In the genomic region with DNA sequence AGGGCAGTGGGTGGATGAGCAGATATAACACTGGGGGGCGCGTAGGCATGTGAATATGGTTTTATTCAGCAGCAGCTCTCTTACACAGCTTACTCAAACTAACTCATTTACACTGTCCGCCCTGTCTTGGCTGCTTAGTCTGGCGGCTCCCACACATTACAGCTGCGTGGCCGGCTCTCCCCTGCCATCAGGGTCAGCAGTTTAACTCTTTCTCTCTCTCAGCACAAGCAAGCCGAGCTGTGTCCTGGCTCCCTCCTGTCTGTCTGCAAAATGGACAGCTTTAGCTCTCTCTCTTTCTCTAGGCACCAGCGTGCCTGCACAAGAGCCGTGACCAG, we compare ENCODE assay signal across 19 cellular contexts.
"Had no signal": no experiment of that assay in that cellular context is flagged by ENCODE, and none has a peak within 500 bp of the region (broad histone marks: within the 10 kb centered on the region; RNA-seq: fewer than 3 reads in every experiment).

No MANE protein-coding gene starts in this region.

- ATAC-seq: natural killer cell treated with Interleukin-12 subunit alpha and Interleukin-12 subunit beta and Interleukin-15 and Interleukin-18, amount 100 ng/mL, for 72 hours; stimulated activated naive CD8-positive, alpha-beta T cell treated with anti-CD3 and anti-CD28 coated beads, Interleukin-15, Interleukin-2, amounts not matched to agents 100 U/mL and 50 U/mL, for 24 hours had no signal

- DNase-seq: effector CD4-positive, alpha-beta T cell; endodermal cell; foreskin melanocyte; head of caudate nucleus; left ventricle myocardium inferior; mesenchymal stem cell; midbrain; stimulated activated CD4-positive, alpha-beta T cell treated with anti-CD3 and anti-CD28 coated beads, Interleukin-2, amount 100 ng/mL, for 48 hours; stimulated activated naive CD8-positive, alpha-beta T cell treated with anti-CD3 and anti-CD28 coated beads, Interleukin-15, Interleukin-2, amounts not matched to agents 100 U/mL and 50 U/mL, for 24 hours; tibial artery had no signal

- H3K27me3 Mint-ChIP-seq: natural killer cell treated with Interleukin-12 subunit alpha and Interleukin-12 subunit beta and Interleukin-15 and Interleukin-18, amount 100 ng/mL, for 72 hours had no signal

- H3K4me1 ChIP-seq: left ventricle myocardium inferior, suprapubic skin, tibial artery, upper lobe of left lung, vagina had no signal

- H3K4me1 Mint-ChIP-seq: endodermal cell had no signal

- H3K79me2 ChIP-seq: hepatocyte had no signal

- H3K27ac Mint-ChIP-seq: endodermal cell; natural killer cell treated with Interleukin-12 subunit alpha and Interleukin-12 subunit beta and Interleukin-15 and Interleukin-18, amount 100 ng/mL, for 72 hours had no signal

- H3K4me2 ChIP-seq: hepatocyte, smooth muscle cell had no signal

- H3K36me3 Mint-ChIP-seq: natural killer cell treated with Interleukin-12 subunit alpha and Interleukin-12 subunit beta and Interleukin-15 and Interleukin-18, amount 100 ng/mL, for 72 hours had no signal

- H3K36me3 ChIP-seq: left ventricle myocardium inferior, suprapubic skin, tibial artery, upper lobe of left lung, vagina had no signal

- H3K27ac ChIP-seq: coronary artery, hepatocyte, left ventricle myocardium inferior, suprapubic skin, tibial artery, upper lobe of left lung, vagina had no signal

- H3K4me3 Mint-ChIP-seq: endodermal cell; natural killer cell treated with Interleukin-12 subunit alpha and Interleukin-12 subunit beta and Interleukin-15 and Interleukin-18, amount 100 ng/mL, for 72 hours had no signal

- H2AFZ ChIP-seq: hepatocyte had no signal

- H3K4me3 ChIP-seq: coronary artery, hepatocyte, left ventricle myocardium inferior, lung, smooth muscle cell, suprapubic skin, tibial artery, upper lobe of left lung, vagina had no signal

- H3K9me3 ChIP-seq: left ventricle myocardium inferior, suprapubic skin, tibial artery, upper lobe of left lung, vagina had no signal

- H3K27me3 ChIP-seq: hepatocyte, suprapubic skin, tibial artery, upper lobe of left lung, vagina had no signal

- FAIRE-seq: islet of Langerhans had no signal
